5 cellular contexts compared by ENCODE assay signal in genomic region chrY:7977301-7977700, GRCh38.
"Had no signal": no experiment of that assay in that cellular context is flagged by ENCODE, and none has a peak within 500 bp of the region (broad histone marks: within the 10 kb centered on the region; RNA-seq: fewer than 3 reads in every experiment).

No MANE protein-coding gene starts in this region.

- H3K9me3 Mint-ChIP-seq: H9 had no signal

- DNase-seq: H9, HCEC 1CT, IMR-90 had no signal

- H3K4me3 Mint-ChIP-seq: GM23338, H9 had no signal

- ATAC-seq: GM23338, K562 had no signal

- H3K4me1 Mint-ChIP-seq: GM23338, H9 had no signal

- H3K27ac Mint-ChIP-seq: GM23338, H9 had no signal
